Comparison of ENCODE assay signal across 16 cellular contexts in the genomic region with DNA sequence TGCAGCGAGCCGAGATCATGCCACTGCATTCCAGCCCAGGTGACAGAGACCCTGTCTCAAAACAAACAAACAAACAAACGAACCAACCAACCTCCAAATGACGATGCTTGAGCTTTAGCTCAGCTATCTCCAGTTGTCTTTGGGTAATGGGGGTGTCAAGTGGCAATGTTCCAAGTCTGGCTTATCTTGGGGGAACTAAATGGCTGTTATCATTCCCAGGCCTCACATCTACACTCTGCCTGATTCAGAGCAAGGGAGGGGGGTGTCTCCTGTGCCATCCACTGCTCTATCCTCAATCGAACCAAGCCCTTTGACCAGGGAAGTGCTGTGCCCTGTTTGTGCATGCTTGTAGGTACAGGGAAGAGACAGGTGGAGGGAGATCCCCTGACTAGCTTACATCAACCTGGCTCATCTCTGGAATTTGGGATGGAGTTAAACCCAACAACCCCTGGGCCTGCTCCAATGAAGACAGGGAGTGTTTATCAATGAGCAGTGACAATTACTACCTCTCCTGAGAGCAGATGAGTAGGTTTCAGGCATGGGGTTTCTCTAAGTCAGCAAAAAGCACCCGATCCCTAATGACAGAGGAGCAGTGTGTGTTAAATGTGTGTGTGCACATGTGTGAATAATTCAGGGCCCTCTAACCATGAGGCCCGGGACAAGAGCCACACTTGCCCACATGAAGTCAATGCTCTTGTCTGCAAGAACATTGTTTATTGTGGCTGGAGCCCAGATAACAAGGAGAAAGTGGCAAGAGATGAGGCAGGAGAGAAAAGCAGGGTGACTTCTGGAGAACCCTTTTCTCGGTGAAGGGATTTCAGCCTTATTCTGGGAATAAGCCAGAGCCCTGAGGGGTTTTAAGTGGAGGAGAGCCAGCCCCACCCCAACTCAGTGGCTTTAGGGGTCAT. TPM values are rescaled to one million over a fixed set of nuclear protein-coding genes. Genes with fewer than 3 reads are reported as not detected.
A peak's percentile ranks its signal among the peaks of the same experiment; 100 is the strongest.
DNase-seq lines count a peak whose midpoint lies in the region; ATAC-seq, FAIRE-seq and TF ChIP-seq lines count a peak whose summit lies in the region.
"Had no signal": no experiment of that assay in that cellular context is flagged by ENCODE, and none has a peak within 500 bp of the region (broad histone marks: within the 10 kb centered on the region; RNA-seq: fewer than 3 reads in every experiment).

No MANE protein-coding gene starts in this region.

- peak overlapping the region; percentile 78 for H3K4me3 Mint-ChIP-seq in activated CD4-positive, alpha-beta T cell treated with anti-CD3 and anti-CD28 coated beads, Interleukin-2, amount 10 ng/mL, durations not matched to agents 24 days and 14 days
- H3K4me3 Mint-ChIP-seq: brain had no signal

- no TSS peak for BruUV-seq in GM12878 (replicated peaks; lab: Mats Ljungman, UMichigan)

- FAIRE-seq in GM12878 (lab: Jason Lieb, UNC): no peak
- no peak for FAIRE-seq in kidney (lab: Jason Lieb, UNC)
- FAIRE-seq: small intestine had no signal

- H3K27ac Mint-ChIP-seq in activated CD4-positive, alpha-beta T cell treated with anti-CD3 and anti-CD28 coated beads, Interleukin-2, amount 10 ng/mL, durations not matched to agents 24 days and 14 days: peak overlapping the region; percentile 59
- H3K27ac Mint-ChIP-seq: brain had no signal

- H3K4me3 ChIP-seq in OCI-LY3 (ENCODE audit: low read length): peak overlapping the region; percentile 67; the same call in 1 of the 2 replicates
- H3K4me3 ChIP-seq in GM12878: no peak overlapping the region
- H3K4me3 ChIP-seq in neutrophil (ENCODE audit: low read depth in 1 of 2, low read length in 1 of 2): peak overlapping the region; percentile 24 to 39
- H3K4me3 ChIP-seq in kidney (ENCODE audit: low read length in 2 of 2): no peak overlapping the region
- H3K4me3 ChIP-seq: tibial artery had no signal

- WGBS in GM12878 (ENCODE audit: insufficient coverage, insufficient replicate concordance, low lambda C conversion rate, missing lambda C conversion rate): 75% methylated on average over 8 of the region's 8 CpGs

- intact Hi-C loops in activated CD4-positive, alpha-beta T cell treated with anti-CD3 and anti-CD28 coated beads, Interleukin-2, amount 10 ng/mL, durations not matched to agents 24 days and 14 days (cut with micrococcal nuclease): loop anchor here (5.0 kb wide), 1 partner anchor 33 kb away; no protein-coding TSS in a partner anchor
- intact Hi-C loops in GM12878 (cut with micrococcal nuclease; ENCODE audit: unreplicated experiment) (no loop called here), kidney (cut with DNase I) (no loop called here), cardiac septum (cut with DNase I) (no loop called here)

- H3K36me3 ChIP-seq in OCI-LY3 (replicated peaks; ENCODE audit: low read depth, low read length) (no peaks in the 10 kb centered on the region), GM12878 (ENCODE audit: control insufficient read depth in 2 of 2, insufficient read depth in 2 of 2, low read length in 1 of 2) (no peaks in the 10 kb centered on the region), neutrophil (no peaks in the 10 kb centered on the region), kidney (ENCODE audit: control insufficient read depth in 1 of 2, insufficient read depth in 2 of 2, low read length in 2 of 2) (no peaks in the 10 kb centered on the region)
- H3K36me3 ChIP-seq: tibial artery had no signal

- peak overlapping the region; percentile 91; the same call in 1 of the 2 replicates for H3K27ac ChIP-seq in OCI-LY3 (ENCODE audit: low read length)
- no peak overlapping the region for H3K27ac ChIP-seq in GM12878 (ENCODE audit: control insufficient read depth, insufficient read depth)
- peak overlapping the region; percentile 84 for H3K27ac ChIP-seq in neutrophil
- no peak overlapping the region for H3K27ac ChIP-seq in kidney (ENCODE audit: low read depth in 2 of 2, low read length in 2 of 2)
- H3K27ac ChIP-seq: tibial artery had no signal

- H2AFZ ChIP-seq in OCI-LY3 (ENCODE audit: low read depth, low read length) (peak overlapping the region; percentile 84), GM12878 (ENCODE audit: control insufficient read depth, low read depth, low read length) (0 out of 2 replicates have a peak overlapping the region, but pooled peaks have one; percentile 4)

- RAD21 ChIA-PET in GM12878 (lab: Charles Lee; ENCODE audit: unreplicated experiment): interaction anchor here (1.3 to 3.9 kb wide), 6 partner anchors 9 to 112 kb away, joined by 5 to 42 read pairs (median 9); no protein-coding TSS in a partner anchor

- H3K9me3 Mint-ChIP-seq in activated CD4-positive, alpha-beta T cell treated with anti-CD3 and anti-CD28 coated beads, Interleukin-2, amount 10 ng/mL, durations not matched to agents 24 days and 14 days: no peaks in the 10 kb centered on the region
- H3K9me3 Mint-ChIP-seq: brain had no signal

- SMC1A ChIA-PET in GM12878 (lab: Charles Lee; ENCODE audit: uncharacterized antibody, unreplicated experiment): interaction anchor here (0.6 to 4.5 kb wide), 4 partner anchors 15 to 484 kb away, joined by 3 to 41 read pairs (median 4); a partner anchor contains a TSS

- CTCF ChIA-PET in GM12878 (lab: Yijun Ruan, JAX): interaction anchor here (0.7 to 3.2 kb wide), 7 partner anchors 15 to 83 kb away, joined by 3 to 12 read pairs (median 3); no protein-coding TSS in a partner anchor

- H3K4me1 ChIP-seq in OCI-LY3 (ENCODE audit: low read length) (peaks cover 31% of the 10 kb centered on the region), GM12878 (ENCODE audit: control insufficient read depth, insufficient read depth, low read length) (no peaks in the 10 kb centered on the region; the same call in 1 of the 2 replicates), neutrophil (ENCODE audit: control insufficient read depth in 1 of 2, insufficient read depth in 1 of 2, low read depth in 1 of 2, low read length in 1 of 2) (peaks cover 50 to 53% of the 10 kb centered on the region in 2 experiments), kidney (ENCODE audit: control insufficient read depth in 1 of 2, insufficient read depth in 1 of 2, low read depth in 1 of 2, low read length in 2 of 2) (peaks cover 0 to 3% of the 10 kb centered on the region in 2 donors)
- H3K4me1 ChIP-seq: tibial artery had no signal

- H3K9ac ChIP-seq in OCI-LY3 (ENCODE audit: low read length) (peak overlapping the region; percentile 75; the same call in 1 of the 2 replicates), GM12878 (ENCODE audit: control insufficient read depth, insufficient read depth, low read length) (no peak overlapping the region), kidney (ENCODE audit: low read length in 2 of 2) (no peak overlapping the region)

- TF ChIP-seq POLR2A in GM12878 (IDR thresholded peaks at IDR 0.05; ENCODE audit: low read depth, low read length): no peak

- H3K79me2 ChIP-seq in OCI-LY3 (ENCODE audit: low read length) (no peaks in the 10 kb centered on the region), GM12878 (ENCODE audit: control insufficient read depth, insufficient read depth, low read length) (no peaks in the 10 kb centered on the region)

- peak overlapping the region; percentile 83 for H3K4me2 ChIP-seq in OCI-LY3 (ENCODE audit: low read length)
- H3K4me2 ChIP-seq in GM12878 (ENCODE audit: control insufficient read depth, insufficient read depth): no peak overlapping the region

- no peak for TF ChIP-seq RAD21 in GM12878 (IDR thresholded peaks at IDR 0.05; ENCODE audit: insufficient read depth, low read depth, low read length)

- ATAC-seq in GM12878: no peak
- ATAC-seq in GM21447 (IDR thresholded peaks at IDR 0.05; ENCODE audit: unreplicated experiment): no peak

- POLR2A ChIA-PET in GM12878 (lab: Charles Lee): interaction anchor here (0.6 to 2.0 kb wide), 8 partner anchors 9 to 71 kb away, joined by 3 to 8 read pairs (median 4); no protein-coding TSS in a partner anchor

- H3K27me3 Mint-ChIP-seq in activated CD4-positive, alpha-beta T cell treated with anti-CD3 and anti-CD28 coated beads, Interleukin-2, amount 10 ng/mL, durations not matched to agents 24 days and 14 days: no peaks in the 10 kb centered on the region

- TF ChIP-seq CTCF in OCI-LY3 (IDR thresholded peaks at IDR 0.05; ENCODE audit: low read depth, low read length) (no peak), GM12878 (IDR thresholded peaks at IDR 0.05 in 2 of 3, conservative IDR thresholded peaks at IDR 0.05 in 1 of 3; ENCODE audit: control insufficient read depth in 2 of 3, extremely low read depth in 1 of 3, insufficient read depth in 1 of 3, low read depth in 3 of 3, low read length in 3 of 3) (no peak), neutrophil (IDR thresholded peaks at IDR 0.05) (no peak), kidney (IDR thresholded peaks at IDR 0.05; ENCODE audit: borderline replicate concordance, extremely low read depth, insufficient read depth) (no peak)

- in situ Hi-C loops in GM12878 (cut with MboI): no loop called here

- TF ChIP-seq EP300 in GM12878 (IDR thresholded peaks at IDR 0.05; ENCODE audit: borderline replicate concordance in 1 of 2, control insufficient read depth in 1 of 2, low read depth in 2 of 2, low read length in 2 of 2): no peak

- H4K20me1 ChIP-seq in OCI-LY3 (ENCODE audit: insufficient read depth, low read length): no peaks in the 10 kb centered on the region
- no peaks in the 10 kb centered on the region for H4K20me1 ChIP-seq in GM12878 (ENCODE audit: control insufficient read depth, insufficient read depth)

- no peaks in the 10 kb centered on the region for H3K36me3 Mint-ChIP-seq in activated CD4-positive, alpha-beta T cell treated with anti-CD3 and anti-CD28 coated beads, Interleukin-2, amount 10 ng/mL, durations not matched to agents 24 days and 14 days (ENCODE audit: low read depth)
- H3K36me3 Mint-ChIP-seq: brain had no signal

- peaks cover 18% of the 10 kb centered on the region for H3K4me1 Mint-ChIP-seq in activated CD4-positive, alpha-beta T cell treated with anti-CD3 and anti-CD28 coated beads, Interleukin-2, amount 10 ng/mL, durations not matched to agents 24 days and 14 days
- H3K4me1 Mint-ChIP-seq: brain had no signal

- H3K27me3 ChIP-seq in OCI-LY3 (ENCODE audit: low read depth, low read length) (no peaks in the 10 kb centered on the region), GM12878 (replicated peaks in 1 of 2; ENCODE audit: control insufficient read depth in 2 of 2, insufficient read depth in 2 of 2, low read length in 1 of 2) (no peaks in the 10 kb centered on the region), neutrophil (no peaks in the 10 kb centered on the region)
- H3K27me3 ChIP-seq: tibial artery had no signal

- no peak for DNase-seq in activated CD4-positive, alpha-beta T cell treated with anti-CD3 and anti-CD28 coated beads, Interleukin-2, amount 10 ng/mL, durations not matched to agents 24 days and 14 days
- no peak for DNase-seq in activated CD4-positive, alpha-beta T cell treated with anti-CD3 and anti-CD28 coated beads for 1 hour
- DNase-seq in GM12878 (ENCODE audit: low read depth, low spot score) (no peak), kidney (no peak), cardiac septum (ENCODE audit: low spot score) (no peak)
- DNase-seq: DMS53, glutamatergic neuron, IMR-90, NCI-H1417 treated with DMSO at 0.1 percent for 48 hours, NCI-H446, tibial artery had no signal

- H3K9me3 ChIP-seq in OCI-LY3 (ENCODE audit: insufficient read depth, low read length): no peaks in the 10 kb centered on the region
- no peaks in the 10 kb centered on the region for H3K9me3 ChIP-seq in GM12878 (replicated peaks; ENCODE audit: control insufficient read depth, insufficient read depth, low read length)
- no peaks in the 10 kb centered on the region for H3K9me3 ChIP-seq in neutrophil
- no peaks in the 10 kb centered on the region for H3K9me3 ChIP-seq in kidney (ENCODE audit: control insufficient read depth in 1 of 2, low read length in 2 of 2)
- H3K9me3 ChIP-seq: tibial artery had no signal

RNA-seq across cellular contexts. Expression of a gene that starts 20.2 kb away (rescaled TPM):
- 3.0 and 3.3 TPM in 2 replicates for total RNA-seq in activated CD4-positive, alpha-beta T cell treated with anti-CD3 and anti-CD28 coated beads, Interleukin-2, amount 10 ng/mL, durations not matched to agents 24 days and 14 days
- 50.9 and 61.1 TPM in 2 replicates for total RNA-seq in GM12878 (2013; cell fraction: nucleolus; rRNA removed)
- total RNA-seq in GM12878 (2014; rRNA removed) (29.3 and 31.9 TPM in 2 replicates), GM12878 (2014; rRNA removed; fragmentation: Illumina TruSeq; extraction: Trizol) (17.4 and 18.2 TPM in 2 replicates), GM12878 (2021) (37.7 and 43.4 TPM in 2 replicates), kidney (33.0 TPM), cardiac septum (5.2 TPM)
- polyA plus RNA-seq in GM12878 (2011; ENCODE audit: low read depth): 3.2 TPM
- polyA plus RNA-seq in GM12878 (2011; rRNA removed) (4.0 and 6.1 TPM in 2 replicates), GM12878 (2014; fragmentation: Illumina TruSeq; extraction: Trizol) (21.7 and 23.9 TPM in 2 replicates), GM12878 (2014; fragmentation: Nextera tagmentation; extraction: Ambion mirVana) (1 to 10 TPM; 1.9 to 3.9 TPM), GM12878 (2014; rRNA removed) (34.0 and 45.3 TPM in 2 replicates), GM12878 (2016; fragmentation: Nextera tagmentation; extraction: Ambion mirVana) (10 to 100 TPM; 16.5 to 16.8 TPM), kidney (ENCODE audit: insufficient read depth, low read depth, low replicate concordance) (6.2 TPM)
- polyA plus RNA-seq in GM12878 (2011; cell fraction: cytosol; rRNA removed): 10.7 and 11.6 TPM in 2 replicates
- 4.5 and 6.2 TPM in 2 replicates for polyA plus RNA-seq in GM12878 (2011; cell fraction: nucleus; rRNA removed)
- 2.8 and 4.3 TPM in 2 replicates for polyA plus RNA-seq in GM12878 (2012)
- 10.0 and 12.5 TPM in 2 replicates for polyA minus RNA-seq in GM12878 (2011; rRNA and poly(A)+ RNA removed)
- polyA minus RNA-seq in GM12878 (2011; cell fraction: cytosol; rRNA and poly(A)+ RNA removed): 5.1 and 6.0 TPM in 2 replicates
- polyA minus RNA-seq in GM12878 (2011; cell fraction: nucleus; rRNA and poly(A)+ RNA removed): 5.5 and 8.9 TPM in 2 replicates

RNA-seq across cellular contexts. Expression of a gene that starts 59.6 kb away (rescaled TPM):
- 49.4 and 49.6 TPM in 2 replicates for total RNA-seq in activated CD4-positive, alpha-beta T cell treated with anti-CD3 and anti-CD28 coated beads, Interleukin-2, amount 10 ng/mL, durations not matched to agents 24 days and 14 days
- 32.5 and 33.7 TPM in 2 replicates for total RNA-seq in GM12878 (2013; cell fraction: nucleolus; rRNA removed)
- total RNA-seq in GM12878 (2014; rRNA removed): 51.1 and 61.8 TPM in 2 replicates
- 20.1 and 21.2 TPM in 2 replicates for total RNA-seq in GM12878 (2014; rRNA removed; fragmentation: Illumina TruSeq; extraction: Trizol)
- 37.1 and 39.7 TPM in 2 replicates for total RNA-seq in GM12878 (2021)
- polyA plus RNA-seq in GM12878 (2011; ENCODE audit: low read depth): 5.0 TPM
- polyA plus RNA-seq in GM12878 (2011; rRNA removed): 4.5 and 6.1 TPM in 2 replicates
- polyA plus RNA-seq in GM12878 (2011; cell fraction: cytosol; rRNA removed): 11.0 TPM in 2 replicates
- polyA plus RNA-seq in GM12878 (2011; cell fraction: nucleus; rRNA removed): 20.0 and 24.3 TPM in 2 replicates
- polyA plus RNA-seq in GM12878 (2012): 6.5 and 8.2 TPM in 2 replicates
- 15.2 and 20.2 TPM in 2 replicates for polyA plus RNA-seq in GM12878 (2014; fragmentation: Illumina TruSeq; extraction: Trizol)
- under 1 TPM; 0.44 to 0.82 TPM for polyA plus RNA-seq in GM12878 (2014; fragmentation: Nextera tagmentation; extraction: Ambion mirVana)
- 38.8 and 51.7 TPM in 2 replicates for polyA plus RNA-seq in GM12878 (2014; rRNA removed)
- 1 to 10 TPM; 7.8 to 9.7 TPM for polyA plus RNA-seq in GM12878 (2016; fragmentation: Nextera tagmentation; extraction: Ambion mirVana)
- polyA minus RNA-seq in GM12878 (2011; rRNA and poly(A)+ RNA removed): 10.5 and 11.7 TPM in 2 replicates
- 3.6 and 4.0 TPM in 2 replicates for polyA minus RNA-seq in GM12878 (2011; cell fraction: cytosol; rRNA and poly(A)+ RNA removed)
- 7.0 and 10.1 TPM in 2 replicates for polyA minus RNA-seq in GM12878 (2011; cell fraction: nucleus; rRNA and poly(A)+ RNA removed)
- total RNA-seq in kidney: 40.9 TPM
- polyA plus RNA-seq in kidney (ENCODE audit: insufficient read depth, low read depth, low replicate concordance): 6.2 TPM
- 22.5 TPM for total RNA-seq in cardiac septum

Comparison
In these comparisons a context has a peak if more than half of its experiments do, and no peak if none do; other contexts are left out.
1. H3K27ac ChIP-seq: peak in OCI-LY3 (single experiment) and neutrophil (single experiment); none in GM12878 (single experiment) and kidney (0 of 2).
2. H3K4me3 ChIP-seq: peak in OCI-LY3 (single experiment) and neutrophil (2 of 2); none in GM12878 (single experiment) and kidney (0 of 2).